In the genomic region with DNA sequence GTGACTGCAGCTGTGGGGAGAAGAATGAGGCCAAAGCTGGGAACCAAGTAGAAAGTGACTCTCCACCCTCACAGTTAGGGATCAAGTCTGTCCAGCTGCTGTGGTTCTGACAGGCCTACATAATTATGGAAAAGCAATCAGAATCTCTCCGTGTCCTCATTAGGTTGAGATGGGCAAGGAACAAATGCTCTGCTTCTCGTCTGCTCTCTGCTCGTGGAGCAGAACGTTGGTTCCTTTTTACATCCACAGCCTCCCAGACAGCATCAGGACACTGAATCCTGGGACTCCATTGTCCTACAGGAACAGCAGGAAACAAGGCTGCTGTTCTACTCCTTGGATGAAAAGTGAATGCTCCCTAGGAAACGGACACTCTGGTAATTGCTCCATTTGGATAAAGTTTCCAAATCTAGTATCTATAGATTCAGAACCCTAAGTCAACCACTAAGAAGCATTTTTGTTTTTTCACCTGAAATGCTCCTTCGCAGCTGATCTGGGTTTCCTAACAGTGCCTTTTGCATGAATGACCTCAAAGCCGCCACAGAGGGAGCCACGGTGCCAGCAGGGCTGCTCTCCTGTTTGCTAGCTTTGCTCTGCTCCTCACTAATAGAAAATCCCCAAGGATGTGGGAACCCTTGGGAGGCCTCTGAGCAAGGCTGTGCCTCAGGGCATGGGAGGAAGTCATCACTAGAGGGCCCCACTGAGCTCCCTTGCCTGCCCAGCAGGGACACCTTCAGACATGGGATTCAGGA, we compare ENCODE assay signal across 1 cellular context.
TF ChIP-seq lines count a peak whose summit lies in the region.

No MANE protein-coding gene starts in this region.

TF ChIP-seq in HepG2, 621 proteins besides CTCF, POLR2A, EP300 and RAD21 (continued from another document and continues in another):
- TF ChIP-seq BRCA1 (CRISPR knock-in tag; IDR thresholded peaks at IDR 0.05) (no peak), ZNF101 (CRISPR knock-in tag; IDR thresholded peaks at IDR 0.05; ENCODE audit: borderline replicate concordance, low read depth) (no peak), YY1 (IDR thresholded peaks at IDR 0.05; ENCODE audit: insufficient read depth, insufficient replicate concordance, low read depth, low read length) (peak; percentile 32), LCORL (IDR thresholded peaks at IDR 0.05) (no peak), LCORL (CRISPR knock-in tag; IDR thresholded peaks at IDR 0.05) (0 out of 2 replicates have a peak, but pooled peaks have one; percentile 34), ZNF331 (CRISPR knock-in tag; IDR thresholded peaks at IDR 0.05) (peak; percentile 27; the same call in 1 of the 2 replicates), ZNF260 (CRISPR knock-in tag; IDR thresholded peaks at IDR 0.05; ENCODE audit: borderline replicate concordance, low read depth) (no peak), HOXA5 (CRISPR knock-in tag; IDR thresholded peaks at IDR 0.05) (peak; percentile 30; the same call in 1 of the 2 replicates), HMG20B (CRISPR knock-in tag; conservative IDR thresholded peaks at IDR 0.05) (no peak), NR1H2 (CRISPR knock-in tag; IDR thresholded peaks at IDR 0.05; ENCODE audit: borderline replicate concordance, low read depth) (no peak), KAT8 (CRISPR knock-in tag; IDR thresholded peaks at IDR 0.05) (peak; percentile 41; the same call in 1 of the 2 replicates), REXO4 (CRISPR knock-in tag; IDR thresholded peaks at IDR 0.05; ENCODE audit: borderline replicate concordance) (no peak), TRIM24 (CRISPR knock-in tag; IDR thresholded peaks at IDR 0.05) (no peak), ZNF550 (CRISPR knock-in tag; IDR thresholded peaks at IDR 0.05; ENCODE audit: borderline replicate concordance) (no peak), KDM2A (CRISPR knock-in tag; IDR thresholded peaks at IDR 0.05; ENCODE audit: borderline replicate concordance, low read depth) (peak; percentile 76; the same call in 1 of the 2 replicates), TEAD2 (CRISPR knock-in tag; IDR thresholded peaks at IDR 0.05) (no peak), FOXP1 (IDR thresholded peaks at IDR 0.05) (no peak), FOXP1 (CRISPR knock-in tag; IDR thresholded peaks at IDR 0.05) (no peak), GZF1 (CRISPR knock-in tag; IDR thresholded peaks at IDR 0.05) (no peak), YEATS2 (CRISPR knock-in tag; IDR thresholded peaks at IDR 0.05; ENCODE audit: borderline replicate concordance) (no peak), ZFP36 (IDR thresholded peaks at IDR 0.05; ENCODE audit: borderline replicate concordance, low read depth, low read length, partially characterized antibody) (peak; percentile 29), KMT2B (CRISPR knock-in tag; IDR thresholded peaks at IDR 0.05) (no peak), CHD4 (IDR thresholded peaks at IDR 0.05; ENCODE audit: borderline replicate concordance, low read length) (no peak), SP140L (CRISPR knock-in tag; IDR thresholded peaks at IDR 0.05; ENCODE audit: borderline replicate concordance) (no peak), ZNF878 (CRISPR knock-in tag; IDR thresholded peaks at IDR 0.05) (no peak), RFX5 (IDR thresholded peaks at IDR 0.05; ENCODE audit: low read depth, low read length) (no peak), ZKSCAN8 (CRISPR knock-in tag; IDR thresholded peaks at IDR 0.05; ENCODE audit: borderline replicate concordance) (peak; percentile 49; the same call in 1 of the 2 replicates)
- TF ChIP-seq, protein P1, sequence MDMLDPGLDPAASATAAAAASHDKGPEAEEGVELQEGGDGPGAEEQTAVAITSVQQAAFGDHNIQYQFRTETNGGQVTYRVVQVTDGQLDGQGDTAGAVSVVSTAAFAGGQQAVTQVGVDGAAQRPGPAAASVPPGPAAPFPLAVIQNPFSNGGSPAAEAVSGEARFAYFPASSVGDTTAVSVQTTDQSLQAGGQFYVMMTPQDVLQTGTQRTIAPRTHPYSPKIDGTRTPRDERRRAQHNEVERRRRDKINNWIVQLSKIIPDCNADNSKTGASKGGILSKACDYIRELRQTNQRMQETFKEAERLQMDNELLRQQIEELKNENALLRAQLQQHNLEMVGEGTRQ (IDR thresholded peaks at IDR 0.05; ENCODE audit: low read depth, low read length) = no peak
- TF ChIP-seq, protein P1 (CRISPR knock-in tag; IDR thresholded peaks at IDR 0.05; ENCODE audit: borderline replicate concordance) = no peak
- TF ChIP-seq, protein P2, sequence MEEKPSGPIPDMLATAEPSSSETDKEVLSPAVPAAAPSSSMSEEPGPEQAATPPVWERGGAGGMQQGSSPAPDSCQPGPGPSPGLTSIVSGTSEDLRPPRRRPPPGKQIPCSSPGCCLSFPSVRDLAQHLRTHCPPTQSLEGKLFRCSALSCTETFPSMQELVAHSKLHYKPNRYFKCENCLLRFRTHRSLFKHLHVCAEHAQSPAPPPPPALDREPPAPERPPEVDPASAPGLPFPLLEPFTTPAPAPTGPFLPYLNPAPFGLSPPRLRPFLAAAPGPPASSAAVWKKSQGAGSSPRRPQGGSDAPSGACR (CRISPR knock-in tag; IDR thresholded peaks at IDR 0.05) = no peak
- TF ChIP-seq, protein P3, sequence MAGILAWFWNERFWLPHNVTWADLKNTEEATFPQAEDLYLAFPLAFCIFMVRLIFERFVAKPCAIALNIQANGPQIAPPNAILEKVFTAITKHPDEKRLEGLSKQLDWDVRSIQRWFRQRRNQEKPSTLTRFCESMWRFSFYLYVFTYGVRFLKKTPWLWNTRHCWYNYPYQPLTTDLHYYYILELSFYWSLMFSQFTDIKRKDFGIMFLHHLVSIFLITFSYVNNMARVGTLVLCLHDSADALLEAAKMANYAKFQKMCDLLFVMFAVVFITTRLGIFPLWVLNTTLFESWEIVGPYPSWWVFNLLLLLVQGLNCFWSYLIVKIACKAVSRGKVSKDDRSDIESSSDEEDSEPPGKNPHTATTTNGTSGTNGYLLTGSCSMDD (CRISPR knock-in tag; IDR thresholded peaks at IDR 0.05) = no peak
- TF ChIP-seq, protein P4, sequence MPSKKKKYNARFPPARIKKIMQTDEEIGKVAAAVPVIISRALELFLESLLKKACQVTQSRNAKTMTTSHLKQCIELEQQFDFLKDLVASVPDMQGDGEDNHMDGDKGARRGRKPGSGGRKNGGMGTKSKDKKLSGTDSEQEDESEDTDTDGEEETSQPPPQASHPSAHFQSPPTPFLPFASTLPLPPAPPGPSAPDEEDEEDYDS (CRISPR knock-in tag; IDR thresholded peaks at IDR 0.05) = 0 out of 2 replicates have a peak, but pooled peaks have one; percentile 17
- TF ChIP-seq, protein P5, sequence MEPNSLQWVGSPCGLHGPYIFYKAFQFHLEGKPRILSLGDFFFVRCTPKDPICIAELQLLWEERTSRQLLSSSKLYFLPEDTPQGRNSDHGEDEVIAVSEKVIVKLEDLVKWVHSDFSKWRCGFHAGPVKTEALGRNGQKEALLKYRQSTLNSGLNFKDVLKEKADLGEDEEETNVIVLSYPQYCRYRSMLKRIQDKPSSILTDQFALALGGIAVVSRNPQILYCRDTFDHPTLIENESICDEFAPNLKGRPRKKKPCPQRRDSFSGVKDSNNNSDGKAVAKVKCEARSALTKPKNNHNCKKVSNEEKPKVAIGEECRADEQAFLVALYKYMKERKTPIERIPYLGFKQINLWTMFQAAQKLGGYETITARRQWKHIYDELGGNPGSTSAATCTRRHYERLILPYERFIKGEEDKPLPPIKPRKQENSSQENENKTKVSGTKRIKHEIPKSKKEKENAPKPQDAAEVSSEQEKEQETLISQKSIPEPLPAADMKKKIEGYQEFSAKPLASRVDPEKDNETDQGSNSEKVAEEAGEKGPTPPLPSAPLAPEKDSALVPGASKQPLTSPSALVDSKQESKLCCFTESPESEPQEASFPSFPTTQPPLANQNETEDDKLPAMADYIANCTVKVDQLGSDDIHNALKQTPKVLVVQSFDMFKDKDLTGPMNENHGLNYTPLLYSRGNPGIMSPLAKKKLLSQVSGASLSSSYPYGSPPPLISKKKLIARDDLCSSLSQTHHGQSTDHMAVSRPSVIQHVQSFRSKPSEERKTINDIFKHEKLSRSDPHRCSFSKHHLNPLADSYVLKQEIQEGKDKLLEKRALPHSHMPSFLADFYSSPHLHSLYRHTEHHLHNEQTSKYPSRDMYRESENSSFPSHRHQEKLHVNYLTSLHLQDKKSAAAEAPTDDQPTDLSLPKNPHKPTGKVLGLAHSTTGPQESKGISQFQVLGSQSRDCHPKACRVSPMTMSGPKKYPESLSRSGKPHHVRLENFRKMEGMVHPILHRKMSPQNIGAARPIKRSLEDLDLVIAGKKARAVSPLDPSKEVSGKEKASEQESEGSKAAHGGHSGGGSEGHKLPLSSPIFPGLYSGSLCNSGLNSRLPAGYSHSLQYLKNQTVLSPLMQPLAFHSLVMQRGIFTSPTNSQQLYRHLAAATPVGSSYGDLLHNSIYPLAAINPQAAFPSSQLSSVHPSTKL (CRISPR knock-in tag; IDR thresholded peaks at IDR 0.05) = peak; percentile 43; the same call in 1 of the 2 replicates
- TF ChIP-seq, protein P6, sequence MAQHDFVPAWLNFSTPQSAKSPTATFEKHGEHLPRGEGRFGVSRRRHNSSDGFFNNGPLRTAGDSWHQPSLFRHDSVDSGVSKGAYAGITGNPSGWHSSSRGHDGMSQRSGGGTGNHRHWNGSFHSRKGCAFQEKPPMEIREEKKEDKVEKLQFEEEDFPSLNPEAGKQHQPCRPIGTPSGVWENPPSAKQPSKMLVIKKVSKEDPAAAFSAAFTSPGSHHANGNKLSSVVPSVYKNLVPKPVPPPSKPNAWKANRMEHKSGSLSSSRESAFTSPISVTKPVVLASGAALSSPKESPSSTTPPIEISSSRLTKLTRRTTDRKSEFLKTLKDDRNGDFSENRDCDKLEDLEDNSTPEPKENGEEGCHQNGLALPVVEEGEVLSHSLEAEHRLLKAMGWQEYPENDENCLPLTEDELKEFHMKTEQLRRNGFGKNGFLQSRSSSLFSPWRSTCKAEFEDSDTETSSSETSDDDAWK (CRISPR knock-in tag; IDR thresholded peaks at IDR 0.05) = no peak
- TF ChIP-seq, protein P7, sequence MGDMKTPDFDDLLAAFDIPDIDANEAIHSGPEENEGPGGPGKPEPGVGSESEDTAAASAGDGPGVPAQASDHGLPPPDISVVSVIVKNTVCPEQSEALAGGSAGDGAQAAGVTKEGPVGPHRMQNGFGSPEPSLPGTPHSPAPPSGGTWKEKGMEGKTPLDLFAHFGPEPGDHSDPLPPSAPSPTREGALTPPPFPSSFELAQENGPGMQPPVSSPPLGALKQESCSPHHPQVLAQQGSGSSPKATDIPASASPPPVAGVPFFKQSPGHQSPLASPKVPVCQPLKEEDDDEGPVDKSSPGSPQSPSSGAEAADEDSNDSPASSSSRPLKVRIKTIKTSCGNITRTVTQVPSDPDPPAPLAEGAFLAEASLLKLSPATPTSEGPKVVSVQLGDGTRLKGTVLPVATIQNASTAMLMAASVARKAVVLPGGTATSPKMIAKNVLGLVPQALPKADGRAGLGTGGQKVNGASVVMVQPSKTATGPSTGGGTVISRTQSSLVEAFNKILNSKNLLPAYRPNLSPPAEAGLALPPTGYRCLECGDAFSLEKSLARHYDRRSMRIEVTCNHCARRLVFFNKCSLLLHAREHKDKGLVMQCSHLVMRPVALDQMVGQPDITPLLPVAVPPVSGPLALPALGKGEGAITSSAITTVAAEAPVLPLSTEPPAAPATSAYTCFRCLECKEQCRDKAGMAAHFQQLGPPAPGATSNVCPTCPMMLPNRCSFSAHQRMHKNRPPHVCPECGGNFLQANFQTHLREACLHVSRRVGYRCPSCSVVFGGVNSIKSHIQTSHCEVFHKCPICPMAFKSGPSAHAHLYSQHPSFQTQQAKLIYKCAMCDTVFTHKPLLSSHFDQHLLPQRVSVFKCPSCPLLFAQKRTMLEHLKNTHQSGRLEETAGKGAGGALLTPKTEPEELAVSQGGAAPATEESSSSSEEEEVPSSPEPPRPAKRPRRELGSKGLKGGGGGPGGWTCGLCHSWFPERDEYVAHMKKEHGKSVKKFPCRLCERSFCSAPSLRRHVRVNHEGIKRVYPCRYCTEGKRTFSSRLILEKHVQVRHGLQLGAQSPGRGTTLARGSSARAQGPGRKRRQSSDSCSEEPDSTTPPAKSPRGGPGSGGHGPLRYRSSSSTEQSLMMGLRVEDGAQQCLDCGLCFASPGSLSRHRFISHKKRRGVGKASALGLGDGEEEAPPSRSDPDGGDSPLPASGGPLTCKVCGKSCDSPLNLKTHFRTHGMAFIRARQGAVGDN (CRISPR knock-in tag; IDR thresholded peaks at IDR 0.05) = peak; percentile 28; the same call in 1 of the 2 replicates
- TF ChIP-seq, protein P8, sequence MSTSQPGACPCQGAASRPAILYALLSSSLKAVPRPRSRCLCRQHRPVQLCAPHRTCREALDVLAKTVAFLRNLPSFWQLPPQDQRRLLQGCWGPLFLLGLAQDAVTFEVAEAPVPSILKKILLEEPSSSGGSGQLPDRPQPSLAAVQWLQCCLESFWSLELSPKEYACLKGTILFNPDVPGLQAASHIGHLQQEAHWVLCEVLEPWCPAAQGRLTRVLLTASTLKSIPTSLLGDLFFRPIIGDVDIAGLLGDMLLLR (CRISPR knock-in tag; IDR thresholded peaks at IDR 0.05) = no peak
